Comparison of ENCODE assay signal across 22 cellular contexts in the genomic region with DNA sequence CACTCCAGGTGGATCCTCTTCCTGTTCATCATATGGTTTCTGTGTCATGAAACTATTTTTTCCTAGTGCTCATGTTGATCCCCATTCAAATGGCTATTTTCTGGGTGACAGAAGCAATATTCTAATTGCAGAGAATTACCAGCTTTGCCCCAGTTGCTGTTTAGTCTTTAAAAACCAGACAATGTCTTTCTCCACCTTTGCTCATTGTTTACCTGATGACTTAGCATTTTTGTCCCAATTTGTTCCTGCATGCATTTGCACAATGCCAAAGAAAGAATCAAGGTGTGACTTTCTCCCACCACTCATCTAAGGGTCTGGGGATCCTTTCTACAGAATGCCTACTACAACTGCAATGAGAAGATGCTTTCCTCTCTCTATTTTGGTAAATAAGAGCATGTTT.
"Had no signal": no experiment of that assay in that cellular context is flagged by ENCODE, and none has a peak within 500 bp of the region (broad histone marks: within the 10 kb centered on the region; RNA-seq: fewer than 3 reads in every experiment).

No MANE protein-coding gene starts in this region.

- DNase-seq: activated CD4-positive, alpha-beta T cell treated with anti-CD3 and anti-CD28 coated beads for 48 hours; activated CD4-positive, alpha-beta T cell treated with anti-CD3 and anti-CD28 coated beads, Interleukin-2, amount 50 U/mL, for 4 hours; activated CD4-positive, CD25-positive, alpha-beta regulatory T cell treated with anti-CD3 and anti-CD28 coated beads, Interleukin-2, amount 50 U/mL, for 72 hours; activated CD8-positive, alpha-beta memory T cell treated with anti-CD3 and anti-CD28 coated beads, Interleukin-2, amount 10 ng/mL, durations not matched to agents 7 days and 5 days; activated effector memory CD4-positive, alpha-beta T cell treated with Interleukin-2 at 50 U/mL for 16 hours; activated naive CD4-positive, alpha-beta T cell; activated T-cell treated with anti-CD3 and anti-CD28 coated beads, Interleukin-2, amount 50 U/mL, for 24 hours; aorta; MM.1S; NCI-H1105 treated with DMSO at 0.1 percent for 48 hours; NCI-H1436 treated with DMSO at 0.1 percent for 48 hours; NCI-H187; NCI-H2081; NCI-H446; NCI-H524; PC-3; SHP77 treated with DMSO at 0.1 percent for 48 hours had no signal

- H3K4me1 Mint-ChIP-seq: activated CD8-positive, alpha-beta memory T cell treated with anti-CD3 and anti-CD28 coated beads, Interleukin-2, amount 10 ng/mL, durations not matched to agents 7 days and 5 days; activated naive CD4-positive, alpha-beta T cell treated with anti-CD3 and anti-CD28 coated beads, Interleukin-2, amount 50 U/mL, for 24 hours; central memory CD8-positive, alpha-beta T cell; WTC11 had no signal

- H3K4me3 Mint-ChIP-seq: activated CD8-positive, alpha-beta memory T cell treated with anti-CD3 and anti-CD28 coated beads, Interleukin-2, amount 10 ng/mL, durations not matched to agents 7 days and 5 days; activated naive CD4-positive, alpha-beta T cell treated with anti-CD3 and anti-CD28 coated beads, Interleukin-2, amount 50 U/mL, for 24 hours; activated T-cell treated with anti-CD3 and anti-CD28 coated beads, Interleukin-2, amount 50 U/mL, for 24 hours; activated T-helper 1 cell treated with anti-CD3 and anti-CD28 coated beads, Interleukin-12 subunit alpha, Interleukin-12 subunit beta, Interleukin-2, Interleukin-4 antibody, amounts not matched to agents 30 ng/mL and 10 ng/mL and 1 ng/mL, durations not matched to agents 14 hours and 24 hours and 36 hours; central memory CD8-positive, alpha-beta T cell; T-helper 1 cell treated with Interleukin-12 subunit alpha and Interleukin-12 subunit beta and Interleukin-4 antibody, amounts not matched to agents 30 μg/mL and 1 μg/mL, for 36 hours; WTC11 had no signal

- H3K9me3 Mint-ChIP-seq: activated naive CD4-positive, alpha-beta T cell treated with anti-CD3 and anti-CD28 coated beads, Interleukin-2, amount 50 U/mL, for 24 hours; activated T-cell treated with anti-CD3 and anti-CD28 coated beads, Interleukin-2, amount 50 U/mL, for 24 hours; central memory CD8-positive, alpha-beta T cell had no signal

- H3K36me3 Mint-ChIP-seq: activated CD8-positive, alpha-beta memory T cell treated with anti-CD3 and anti-CD28 coated beads, Interleukin-2, amount 10 ng/mL, durations not matched to agents 7 days and 5 days; activated naive CD4-positive, alpha-beta T cell treated with anti-CD3 and anti-CD28 coated beads, Interleukin-2, amount 50 U/mL, for 24 hours; WTC11 had no signal

- H3K27me3 Mint-ChIP-seq: activated CD8-positive, alpha-beta memory T cell treated with anti-CD3 and anti-CD28 coated beads, Interleukin-2, amount 10 ng/mL, durations not matched to agents 7 days and 5 days had no signal

- H3K27ac Mint-ChIP-seq: activated CD8-positive, alpha-beta memory T cell treated with anti-CD3 and anti-CD28 coated beads, Interleukin-2, amount 10 ng/mL, durations not matched to agents 7 days and 5 days; activated naive CD4-positive, alpha-beta T cell treated with anti-CD3 and anti-CD28 coated beads, Interleukin-2, amount 50 U/mL, for 24 hours; activated T-cell treated with anti-CD3 and anti-CD28 coated beads, Interleukin-2, amount 50 U/mL, for 24 hours; activated T-helper 1 cell treated with anti-CD3 and anti-CD28 coated beads, Interleukin-12 subunit alpha, Interleukin-12 subunit beta, Interleukin-2, Interleukin-4 antibody, amounts not matched to agents 30 ng/mL and 10 ng/mL and 1 ng/mL, durations not matched to agents 14 hours and 24 hours and 36 hours; T-helper 1 cell treated with Interleukin-12 subunit alpha and Interleukin-12 subunit beta and Interleukin-4 antibody, amounts not matched to agents 30 μg/mL and 1 μg/mL, for 36 hours; WTC11 had no signal

- ATAC-seq: activated CD8-positive, alpha-beta memory T cell treated with anti-CD3 and anti-CD28 coated beads, Interleukin-2, amount 10 ng/mL, durations not matched to agents 7 days and 5 days; PC-3; WTC11 had no signal
